In genomic region chr1:21655748-21656147, GRCh38 we compare ENCODE assay signal across 10 cellular contexts. TPM values are rescaled to one million over a fixed set of nuclear protein-coding genes. Genes with fewer than 3 reads are reported as not detected.
DNase-seq lines count a peak whose midpoint lies in the region; TF ChIP-seq lines count a peak whose summit lies in the region.
"Had no signal": no experiment of that assay in that cellular context is flagged by ENCODE, and none has a peak within 500 bp of the region (broad histone marks: within the 10 kb centered on the region; RNA-seq: fewer than 3 reads in every experiment).

No MANE protein-coding gene starts in this region.

- H3K36me3 Mint-ChIP-seq in MCF 10A (ENCODE audit: insufficient read depth, unreplicated experiment) (peaks cover 4% of the 10 kb centered on the region), neural progenitor cell (no peaks in the 10 kb centered on the region)

- peaks cover 13% of the 10 kb centered on the region for H3K4me1 ChIP-seq in neural progenitor cell

- peaks cover 14% of the 10 kb centered on the region for H3K27me3 Mint-ChIP-seq in MCF 10A (ENCODE audit: insufficient read depth, unreplicated experiment)
- H3K27me3 Mint-ChIP-seq in neural progenitor cell (ENCODE audit: insufficient read depth, low read depth) = peaks cover 33% of the 10 kb centered on the region

- DNase-seq in Kasumi-1 (lab: John Stamatoyannopoulos, UW) (peak; percentile 16 to 18), MCF 10A (ENCODE audit: unreplicated experiment) (peak; percentile 70), neural progenitor cell (ENCODE audit: low spot score) (peak; percentile 56), NCI-H2107 treated with DMSO at 0.1 percent for 48 hours (lab: John Stamatoyannopoulos, UW; ENCODE audit: unreplicated experiment) (no peak), ureter (ENCODE audit: low spot score) (no peak), hepatic stellate cell (ENCODE audit: low spot score) (no peak)
- DNase-seq: activated CD8-positive, alpha-beta T cell treated with anti-CD3 and anti-CD28 coated beads for 36 hours; GDM1 had no signal

- POLR2A ChIA-PET in MCF 10A (lab: Yijun Ruan, JAX) = no interaction called here

- TF ChIP-seq CTCF in GM12873 (IDR thresholded peaks at IDR 0.05; ENCODE audit: insufficient read depth, low read depth, low read length, missing control alignments) (peak; percentile 7), MCF 10A (IDR thresholded peaks at IDR 0.05; ENCODE audit: unreplicated experiment) (peak; percentile 10), neural progenitor cell (IDR thresholded peaks at IDR 0.05) (peak; percentile 36)

- intact Hi-C loops in MCF 10A (cut with micrococcal nuclease) = loop anchor here (5.0 to 10.0 kb wide), 3 partner anchors 141 to 762 kb away; no protein-coding TSS in a partner anchor

- H3K9ac ChIP-seq in neural progenitor cell = no peak overlapping the region

- no peak overlapping the region for H3K4me2 ChIP-seq in neural progenitor cell

- H3F3A ChIP-seq in neural progenitor cell (ENCODE audit: low read depth) = peaks cover 28% of the 10 kb centered on the region

- no peaks in the 10 kb centered on the region for H3K36me3 ChIP-seq in neural progenitor cell
- H3K36me3 ChIP-seq: right atrium auricular region had no signal

- H3K4me3 ChIP-seq in neural progenitor cell = no peak overlapping the region
- H3K4me3 ChIP-seq: right atrium auricular region had no signal

- H3K27ac Mint-ChIP-seq in MCF 10A (ENCODE audit: low read depth, unreplicated experiment) (no peak overlapping the region), neural progenitor cell (no peak overlapping the region)
- H3K27ac Mint-ChIP-seq: activated CD8-positive, alpha-beta T cell treated with anti-CD3 and anti-CD28 coated beads for 36 hours had no signal

- CTCF ChIA-PET in MCF 10A (lab: Yijun Ruan, JAX) = interaction anchor here (0.6 to 1.4 kb wide), 4 partner anchors 9 to 424 kb away, joined by 3 to 4 read pairs (median 3); no protein-coding TSS in a partner anchor

- H3K9me3 Mint-ChIP-seq in MCF 10A (ENCODE audit: unreplicated experiment) (no peaks in the 10 kb centered on the region), neural progenitor cell (no peaks in the 10 kb centered on the region)
- H3K9me3 Mint-ChIP-seq: activated CD8-positive, alpha-beta T cell treated with anti-CD3 and anti-CD28 coated beads for 36 hours had no signal

- BruUV-seq in MCF 10A (replicated peaks; lab: Mats Ljungman, UMichigan) = no TSS peak

- no peaks in the 10 kb centered on the region for H3K79me2 ChIP-seq in neural progenitor cell (ENCODE audit: low read depth)

- H3K9me3 ChIP-seq in neural progenitor cell (ENCODE audit: low read depth) = no peaks in the 10 kb centered on the region
- H3K9me3 ChIP-seq: right atrium auricular region had no signal

- no peak overlapping the region for H3K27ac ChIP-seq in neural progenitor cell
- H3K27ac ChIP-seq: right atrium auricular region had no signal

- H3K4me1 Mint-ChIP-seq in MCF 10A (ENCODE audit: insufficient read depth, unreplicated experiment) (no peaks in the 10 kb centered on the region), neural progenitor cell (peaks cover 16% of the 10 kb centered on the region)

- H3K4me3 Mint-ChIP-seq in MCF 10A (ENCODE audit: unreplicated experiment) = no peak overlapping the region
- no peak overlapping the region for H3K4me3 Mint-ChIP-seq in neural progenitor cell
- H3K4me3 Mint-ChIP-seq: activated CD8-positive, alpha-beta T cell treated with anti-CD3 and anti-CD28 coated beads for 36 hours had no signal

- no peak overlapping the region for H2AFZ ChIP-seq in neural progenitor cell (replicated peaks)

- H3K27me3 ChIP-seq in neural progenitor cell = peaks cover 44% of the 10 kb centered on the region
- H3K27me3 ChIP-seq: right atrium auricular region had no signal

- H4K20me1 ChIP-seq in neural progenitor cell (ENCODE audit: low read depth) = peaks cover 30% of the 10 kb centered on the region

RNA-seq across cellular contexts. Expression of gene RAP1GAP, which starts 13.4 kb away (rescaled TPM):
- total RNA-seq in MCF 10A (2022) (0.22 TPM in 1 of 2 replicates, not detected in the other), neural progenitor cell (ENCODE audit: low replicate concordance) (2.6 and 3.9 TPM in 2 replicates), ureter (47.0 TPM)

Comparison
In these comparisons a context has a peak if more than half of its experiments do, and no peak if none do; other contexts are left out.
1. DNase-seq: peak in Kasumi-1 (2 of 2), MCF 10A (single experiment) and neural progenitor cell (single experiment); none in NCI-H2107 treated with DMSO at 0.1 percent for 48 hours (single experiment), ureter (single experiment) and hepatic stellate cell (single experiment).
2. Peak in every context shown above with its lines, with median percentiles within 50 percentile points of each other: CTCF ChIP-seq.